In genomic region chr4:113070755-113071154, GRCh38 we compare ENCODE assay signal across 31 cellular contexts. TPM values are rescaled to one million over a fixed set of nuclear protein-coding genes. Genes with fewer than 3 reads are reported as not detected.
"Had no signal": no experiment of that assay in that cellular context is flagged by ENCODE, and none has a peak within 500 bp of the region (broad histone marks: within the 10 kb centered on the region; RNA-seq: fewer than 3 reads in every experiment).

No MANE protein-coding gene starts in this region.

- DNase-seq: hypothalamus; immature natural killer cell; kidney; left colon; left lung; lower lobe of right lung; mammary epithelial cell; mesenchymal stem cell; naive thymus-derived CD8-positive, alpha-beta T cell; occipital lobe; psoas muscle; stimulated activated CD4-positive, alpha-beta T cell treated with anti-CD3 and anti-CD28 coated beads, Interleukin-12 subunit alpha, Interleukin-12 subunit beta, amount 100 ng/mL, for 4 hours; stimulated activated CD4-positive, alpha-beta T cell treated with anti-CD3 and anti-CD28 coated beads, Interleukin-15, amount 100 ng/mL, for 24 hours; stimulated activated CD4-positive, alpha-beta T cell treated with anti-CD3 and anti-CD28 coated beads, Interleukin-2, amount 100 ng/mL, for 24 hours; stimulated activated CD4-positive, alpha-beta T cell treated with anti-CD3 and anti-CD28 coated beads, Interleukin-4, amount 100 ng/mL, for 1 hour; stimulated activated naive B cell treated with anti-CD40 and anti-IgM and Interleukin-4, amounts not matched to agents 10 μg/mL and 1 μg/mL and 100 μg/mL, for 72 hours; stimulated activated naive CD8-positive, alpha-beta T cell treated with anti-CD3 and anti-CD28 coated beads, Interleukin-15, Interleukin-2, amounts not matched to agents 100 U/mL and 50 U/mL, for 24 hours; stomach; testis; thyroid gland; transverse colon; upper lobe of left lung had no signal

- H3K79me2 ChIP-seq: parathyroid adenoma had no signal

- H3K9me3 Mint-ChIP-seq: nephron, neural progenitor cell had no signal

- H3K27me3 ChIP-seq: left lung, neural progenitor cell, neutrophil, right atrium auricular region, testis, thyroid gland, transverse colon, upper lobe of left lung, vagina had no signal

- ATAC-seq: left colon; left lung; lower lobe of right lung; naive thymus-derived CD8-positive, alpha-beta T cell; psoas muscle; sciatic nerve; stimulated activated naive B cell treated with anti-CD40 and anti-IgM and Interleukin-4, amounts not matched to agents 10 μg/mL and 1 μg/mL and 100 μg/mL, for 72 hours; stimulated activated naive CD8-positive, alpha-beta T cell treated with anti-CD3 and anti-CD28 coated beads, Interleukin-15, Interleukin-2, amounts not matched to agents 100 U/mL and 50 U/mL, for 24 hours had no signal

- H3K9ac ChIP-seq: neural progenitor cell, parathyroid adenoma had no signal

- H3K27ac Mint-ChIP-seq: immature natural killer cell; naive thymus-derived CD8-positive, alpha-beta T cell; nephron; stimulated activated naive B cell treated with anti-CD40 and anti-IgM and Interleukin-4, amounts not matched to agents 10 μg/mL and 1 μg/mL and 100 μg/mL, for 72 hours had no signal

- H2AFZ ChIP-seq: neural progenitor cell, parathyroid adenoma had no signal

- H3K4me2 ChIP-seq: neural progenitor cell had no signal

- H3K36me3 Mint-ChIP-seq: immature natural killer cell; naive thymus-derived CD8-positive, alpha-beta T cell; stimulated activated naive B cell treated with anti-CD40 and anti-IgM and Interleukin-4, amounts not matched to agents 10 μg/mL and 1 μg/mL and 100 μg/mL, for 72 hours had no signal

- H3K4me1 ChIP-seq: left lung, lower lobe of right lung, parathyroid adenoma, psoas muscle, right atrium auricular region, stomach, testis, thyroid gland, transverse colon, upper lobe of left lung had no signal

- H3K27ac ChIP-seq: left lung, lower lobe of right lung, neural progenitor cell, neutrophil, parathyroid adenoma, psoas muscle, right atrium auricular region, skin epidermis, stomach, testis, thyroid gland, transverse colon, upper lobe of left lung, vagina had no signal

- FAIRE-seq: islet of Langerhans, kidney had no signal

- H3K4me3 ChIP-seq: left lung, lower lobe of right lung, neural progenitor cell, psoas muscle, right atrium auricular region, skin epidermis, stomach, testis, thyroid gland, transverse colon, upper lobe of left lung, vagina had no signal

- H3K4me1 Mint-ChIP-seq: immature natural killer cell; naive thymus-derived CD8-positive, alpha-beta T cell; nephron; stimulated activated naive B cell treated with anti-CD40 and anti-IgM and Interleukin-4, amounts not matched to agents 10 μg/mL and 1 μg/mL and 100 μg/mL, for 72 hours had no signal

- H3K4me3 Mint-ChIP-seq: immature natural killer cell; naive thymus-derived CD8-positive, alpha-beta T cell; nephron; neural progenitor cell; stimulated activated naive B cell treated with anti-CD40 and anti-IgM and Interleukin-4, amounts not matched to agents 10 μg/mL and 1 μg/mL and 100 μg/mL, for 72 hours had no signal

- H3K9me3 ChIP-seq: left lung, lower lobe of right lung, neutrophil, psoas muscle, right atrium auricular region, stomach, testis, thyroid gland, transverse colon, upper lobe of left lung, vagina had no signal

- H3K27me3 Mint-ChIP-seq: stimulated activated naive B cell treated with anti-CD40 and anti-IgM and Interleukin-4, amounts not matched to agents 10 μg/mL and 1 μg/mL and 100 μg/mL, for 72 hours had no signal

- H3K36me3 ChIP-seq: left lung, lower lobe of right lung, neutrophil, right atrium auricular region, stomach, thyroid gland, transverse colon, upper lobe of left lung, vagina had no signal

RNA-seq across cellular contexts. Expression of gene ANK2, which starts 21.3 kb away (rescaled TPM):
- total RNA-seq: naive thymus-derived CD8-positive, alpha-beta T cell had no signal
- polyA plus RNA-seq: immature natural killer cell; naive thymus-derived CD8-positive, alpha-beta T cell had no signal
